Comparison of ENCODE assay signal across 9 cellular contexts in the genomic region with DNA sequence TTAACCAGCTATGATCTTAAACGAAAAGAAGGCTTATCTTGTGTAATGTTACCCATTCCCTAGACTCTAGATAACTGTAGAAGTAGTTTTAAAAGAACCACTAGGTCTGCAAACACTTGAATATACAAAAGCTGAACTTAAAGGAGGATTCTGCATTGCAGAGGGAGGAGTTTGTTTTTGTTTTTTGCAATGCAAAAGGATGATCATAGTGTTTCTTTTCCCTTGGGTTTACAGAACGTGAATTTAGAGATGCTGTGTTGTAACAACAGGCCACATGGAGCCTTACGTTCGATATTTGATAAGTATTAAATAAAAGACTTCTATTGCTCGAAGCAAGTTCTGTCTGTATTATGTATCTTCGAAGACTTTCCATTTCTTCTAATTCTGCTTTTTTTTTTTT.
DNase-seq lines count a peak whose midpoint lies in the region; ATAC-seq, FAIRE-seq and TF ChIP-seq lines count a peak whose summit lies in the region.
"Had no signal": no experiment of that assay in that cellular context is flagged by ENCODE, and none has a peak within 500 bp of the region (broad histone marks: within the 10 kb centered on the region; RNA-seq: fewer than 3 reads in every experiment).

No MANE protein-coding gene starts in this region.

- no peak overlapping the region for H2AFZ ChIP-seq in ACC112 (ENCODE audit: low read length, unreplicated experiment)
- H2AFZ ChIP-seq in GM12878 (ENCODE audit: control insufficient read depth, low read depth, low read length): no peak overlapping the region
- H2AFZ ChIP-seq in neuronal stem cell (ENCODE audit: low read length): no peak overlapping the region

- WGBS in GM12878 (ENCODE audit: insufficient coverage, insufficient replicate concordance, low lambda C conversion rate, missing lambda C conversion rate): 88% methylated on average over 6 of the region's 6 CpGs
- WGBS in neuronal stem cell (ENCODE audit: extremely low coverage in 2 of 2, insufficient read length in 2 of 2, insufficient replicate concordance in 1 of 2), 2 donors: no CpG with 5 or more reads among the region's 6 CpGs

- no peak overlapping the region for H3K4ac ChIP-seq in neuronal stem cell (ENCODE audit: low read length)

- no peak overlapping the region for H2AK5ac ChIP-seq in neuronal stem cell (ENCODE audit: low read depth, low read length)

- no peak for FAIRE-seq in GM12878 (lab: Jason Lieb, UNC)

- peaks cover 27% of the 10 kb centered on the region for H3K4me1 ChIP-seq in ACC112 (ENCODE audit: control insufficient read depth, insufficient read depth, low read length, unreplicated experiment)
- H3K4me1 ChIP-seq in GM12878 (ENCODE audit: control insufficient read depth, insufficient read depth, low read length): peaks cover 9% of the 10 kb centered on the region
- peaks cover 29% of the 10 kb centered on the region for H3K4me1 ChIP-seq in lower lobe of right lung
- H3K4me1 ChIP-seq in neuronal stem cell (ENCODE audit: control insufficient read depth in 2 of 2, insufficient read depth in 1 of 2, low read depth in 1 of 2, low read length in 2 of 2): peaks cover 0 to 4% of the 10 kb centered on the region in 2 donors

- ATAC-seq in GM12878 (no peak), lower lobe of right lung (no peak)

- no peak overlapping the region for H3K14ac ChIP-seq in neuronal stem cell (ENCODE audit: low read length)

- POLR2A ChIA-PET in GM12878 (lab: Charles Lee): interaction anchor here (0.5 to 1.0 kb wide), 2 partner anchors 10 to 77 kb away, joined by 4 to 6 read pairs; no protein-coding TSS in a partner anchor

- H3K4me2 ChIP-seq in GM12878 (ENCODE audit: control insufficient read depth, insufficient read depth) (peak overlapping the region; percentile 56), neuronal stem cell (ENCODE audit: insufficient read depth, low read length, poor library complexity, severe bottlenecking) (no peak overlapping the region)

- H3K27ac ChIP-seq in ACC112 (ENCODE audit: low read depth, low read length): peak overlapping the region; percentile 62
- no peak overlapping the region for H3K27ac ChIP-seq in GM12878 (ENCODE audit: control insufficient read depth, insufficient read depth)
- peak overlapping the region; percentile 93 for H3K27ac ChIP-seq in lower lobe of right lung
- no peak overlapping the region for H3K27ac ChIP-seq in neuronal stem cell (replicated peaks; ENCODE audit: low read length)

- H4K8ac ChIP-seq in neuronal stem cell (ENCODE audit: low read depth, low read length): no peak overlapping the region

- no peak overlapping the region for H2BK5ac ChIP-seq in neuronal stem cell (ENCODE audit: low read length)

- CTCF ChIA-PET in GM12878 (lab: Yijun Ruan, JAX): interaction anchor here (0.9 to 1.5 kb wide), 4 partner anchors 12 to 75 kb away, joined by 3 to 8 read pairs (median 5); no protein-coding TSS in a partner anchor

- intact Hi-C loops in GM12878 (cut with micrococcal nuclease; ENCODE audit: unreplicated experiment) (no loop called here), lower lobe of right lung (cut with DNase I) (no loop called here)

- no peak overlapping the region for H2BK120ac ChIP-seq in neuronal stem cell (ENCODE audit: low read depth, low read length)

- no peak overlapping the region for H3K23ac ChIP-seq in neuronal stem cell (ENCODE audit: low read depth, low read length, poor library complexity)

- H3K36me3 ChIP-seq in ACC112 (ENCODE audit: insufficient read depth, low read length) (no peaks in the 10 kb centered on the region), GM12878 (ENCODE audit: control insufficient read depth in 2 of 2, insufficient read depth in 2 of 2, low read length in 1 of 2) (no peaks in the 10 kb centered on the region; a peak in 1 of 4 replicates), lower lobe of right lung (no peaks in the 10 kb centered on the region), neuronal stem cell (replicated peaks in 1 of 2; ENCODE audit: control insufficient read depth in 2 of 2, insufficient read depth in 2 of 2, low read length in 2 of 2) (no peaks in the 10 kb centered on the region)

- H3K18ac ChIP-seq in neuronal stem cell (ENCODE audit: low read length): no peak overlapping the region

- H3K9me3 ChIP-seq in GM12878 (replicated peaks; ENCODE audit: control insufficient read depth, insufficient read depth, low read length): no peaks in the 10 kb centered on the region
- H3K9me3 ChIP-seq in lower lobe of right lung: no peaks in the 10 kb centered on the region
- no peaks in the 10 kb centered on the region for H3K9me3 ChIP-seq in neuronal stem cell (replicated peaks in 1 of 2; ENCODE audit: control insufficient read depth in 2 of 2, insufficient read depth in 1 of 2, low read depth in 1 of 2, low read length in 2 of 2)

- no peak overlapping the region for H2BK12ac ChIP-seq in neuronal stem cell (ENCODE audit: low read length)

- no peak for TF ChIP-seq RAD21 in GM12878 (IDR thresholded peaks at IDR 0.05; ENCODE audit: insufficient read depth, low read depth, low read length)

- no peaks in the 10 kb centered on the region for H4K20me1 ChIP-seq in GM12878 (ENCODE audit: control insufficient read depth, insufficient read depth)

- H3K9ac ChIP-seq in GM12878 (ENCODE audit: control insufficient read depth, insufficient read depth, low read length): no peak overlapping the region
- no peak overlapping the region for H3K9ac ChIP-seq in neuronal stem cell (ENCODE audit: low read depth, low read length, poor library complexity)

- H3K4me3 ChIP-seq in ACC112 (ENCODE audit: low read depth, low read length): peak overlapping the region; percentile 98
- peak overlapping the region; percentile 73; the same call in 1 of the 2 replicates for H3K4me3 ChIP-seq in HFF-Myc (replicated peaks; ENCODE audit: low read depth, low read length)
- peak overlapping the region; percentile 79 for H3K4me3 ChIP-seq in GM12878
- H3K4me3 ChIP-seq in lower lobe of right lung: peak overlapping the region; percentile 80
- peak overlapping the region in 1 of 2 donors; percentile 86 for H3K4me3 ChIP-seq in neuronal stem cell (ENCODE audit: low read length in 2 of 2)

- TF ChIP-seq CTCF in HFF-Myc (IDR thresholded peaks at IDR 0.05; ENCODE audit: low read depth, low read length, missing control alignments): no peak
- TF ChIP-seq CTCF in GM12878 (IDR thresholded peaks at IDR 0.05 in 2 of 3, conservative IDR thresholded peaks at IDR 0.05 in 1 of 3; ENCODE audit: control insufficient read depth in 2 of 3, extremely low read depth in 1 of 3, insufficient read depth in 1 of 3, low read depth in 3 of 3, low read length in 3 of 3): no peak
- TF ChIP-seq CTCF in lower lobe of right lung (IDR thresholded peaks at IDR 0.05): no peak

- in situ Hi-C loops in GM12878 (cut with MboI): loop anchor here (5.0 kb wide), 1 partner anchor 75 kb away; no protein-coding TSS in a partner anchor

- RAD21 ChIA-PET in GM12878 (lab: Charles Lee; ENCODE audit: unreplicated experiment): interaction anchor here (0.6 to 3.3 kb wide), 4 partner anchors 22 to 75 kb away, joined by 3 to 31 read pairs (median 3); partner anchors contain the start of gene CHD9

- H2BK15ac ChIP-seq in neuronal stem cell (ENCODE audit: low read length): no peak overlapping the region

- no peak for TF ChIP-seq POLR2A in GM12878 (IDR thresholded peaks at IDR 0.05; ENCODE audit: low read depth, low read length)

- SMC1A ChIA-PET in GM12878 (lab: Charles Lee; ENCODE audit: uncharacterized antibody, unreplicated experiment): interaction anchor here (0.9 to 1.5 kb wide), 6 partner anchors 22 to 77 kb away, joined by 3 to 8 read pairs (median 4); partner anchors contain the start of gene CHD9

- DNase-seq in HFF-Myc (ENCODE audit: extremely low read depth, low read depth) (no peak), GM12878 (ENCODE audit: low read depth, low spot score) (no peak), lower lobe of right lung (no peak), HuH-7 (ENCODE audit: low spot score) (no peak), neuronal stem cell (ENCODE audit: low spot score) (no peak), AG08396 (ENCODE audit: low spot score) (no peak)
- DNase-seq in activated CD4-positive, alpha-beta T cell treated with anti-CD3 and anti-CD28 coated beads, Interleukin-2, amount 50 U/mL, for 1 hour: no peak
- DNase-seq: NCI-H2227 treated with DMSO at 0.1 percent for 48 hours had no signal

- no peak for TF ChIP-seq EP300 in GM12878 (IDR thresholded peaks at IDR 0.05; ENCODE audit: borderline replicate concordance in 1 of 2, control insufficient read depth in 1 of 2, low read depth in 2 of 2, low read length in 2 of 2)

- peaks cover 5% of the 10 kb centered on the region for H3K79me1 ChIP-seq in neuronal stem cell (ENCODE audit: low read depth, low read length)

- no peaks in the 10 kb centered on the region for H3K27me3 ChIP-seq in ACC112 (ENCODE audit: insufficient read depth, low read length)
- no peaks in the 10 kb centered on the region for H3K27me3 ChIP-seq in GM12878 (replicated peaks in 1 of 2; ENCODE audit: control insufficient read depth in 2 of 2, insufficient read depth in 2 of 2, low read length in 1 of 2)
- H3K27me3 ChIP-seq in lower lobe of right lung (ENCODE audit: low read depth): no peaks in the 10 kb centered on the region
- H3K27me3 ChIP-seq in neuronal stem cell (ENCODE audit: control insufficient read depth in 3 of 3, insufficient read depth in 3 of 3, low read depth in 1 of 3, low read length in 3 of 3): no peaks in the 10 kb centered on the region

- H3K79me2 ChIP-seq in ACC112 (ENCODE audit: control insufficient read depth, insufficient read depth, low read length, unreplicated experiment) (peaks cover 53% of the 10 kb centered on the region), GM12878 (ENCODE audit: control insufficient read depth, insufficient read depth, low read length) (peaks cover 31% of the 10 kb centered on the region)

- no TSS peak for BruUV-seq in GM12878 (replicated peaks; lab: Mats Ljungman, UMichigan)

- no peak overlapping the region for H4K91ac ChIP-seq in neuronal stem cell (ENCODE audit: low read depth, low read length, poor library complexity)

TF ChIP-seq in GM12878, 131 proteins besides CTCF, POLR2A, EP300 and RAD21 (continues in another document):
- TF ChIP-seq RCOR1 (conservative IDR thresholded peaks at IDR 0.05; ENCODE audit: low read depth, low read length): no peak
- no peak for TF ChIP-seq KLF5 (IDR thresholded peaks at IDR 0.05; ENCODE audit: partially characterized antibody)
- TF ChIP-seq, protein P1, sequence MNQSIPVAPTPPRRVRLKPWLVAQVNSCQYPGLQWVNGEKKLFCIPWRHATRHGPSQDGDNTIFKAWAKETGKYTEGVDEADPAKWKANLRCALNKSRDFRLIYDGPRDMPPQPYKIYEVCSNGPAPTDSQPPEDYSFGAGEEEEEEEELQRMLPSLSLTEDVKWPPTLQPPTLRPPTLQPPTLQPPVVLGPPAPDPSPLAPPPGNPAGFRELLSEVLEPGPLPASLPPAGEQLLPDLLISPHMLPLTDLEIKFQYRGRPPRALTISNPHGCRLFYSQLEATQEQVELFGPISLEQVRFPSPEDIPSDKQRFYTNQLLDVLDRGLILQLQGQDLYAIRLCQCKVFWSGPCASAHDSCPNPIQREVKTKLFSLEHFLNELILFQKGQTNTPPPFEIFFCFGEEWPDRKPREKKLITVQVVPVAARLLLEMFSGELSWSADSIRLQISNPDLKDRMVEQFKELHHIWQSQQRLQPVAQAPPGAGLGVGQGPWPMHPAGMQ (IDR thresholded peaks at IDR 0.05; ENCODE audit: borderline replicate concordance): no peak

Comparison
In these comparisons a context has a peak if more than half of its experiments do, and no peak if none do; other contexts are left out.
1. H3K27ac ChIP-seq: peak in ACC112 (single experiment) and lower lobe of right lung (single experiment); none in GM12878 (single experiment) and neuronal stem cell (single experiment).